Comparison of ENCODE assay signal across 1 cellular context in the genomic region with DNA sequence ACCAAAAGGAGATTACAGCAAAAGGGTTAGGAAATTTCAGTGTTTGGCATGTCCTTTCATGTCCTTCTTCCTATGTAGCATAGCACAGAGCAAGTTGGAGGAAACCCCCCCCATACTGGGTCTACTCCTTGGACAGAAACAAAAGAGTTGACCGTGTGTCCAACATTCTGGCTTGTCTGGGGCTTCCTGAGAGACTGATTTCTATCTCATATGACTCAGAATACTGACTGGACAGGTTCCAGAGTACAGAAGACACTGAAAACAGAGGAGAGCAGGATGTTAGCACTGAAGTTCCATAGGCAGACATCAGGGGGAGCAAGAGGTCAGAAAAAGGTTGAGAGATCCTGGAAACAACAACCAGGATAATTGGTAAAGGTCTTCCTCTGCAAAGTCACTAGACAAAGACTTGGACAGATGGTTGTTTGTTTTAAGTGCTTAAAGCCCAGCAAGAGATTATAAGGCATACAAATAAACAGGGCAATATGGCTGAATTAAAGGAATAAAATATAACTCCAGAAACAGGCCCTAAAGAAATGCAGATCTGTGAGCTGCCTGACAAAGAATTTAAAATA.
TF ChIP-seq lines count a peak whose summit lies in the region.

No MANE protein-coding gene starts in this region.

TF ChIP-seq in K562, 482 proteins besides CTCF, POLR2A, EP300 and RAD21 (continued from another document):
- TF ChIP-seq NFE2 (IDR thresholded peaks at IDR 0.05; ENCODE audit: low read depth) (peak; percentile 64), RFX1 (IDR thresholded peaks at IDR 0.05) (no peak), TBL1XR1 (IDR thresholded peaks at IDR 0.05; ENCODE audit: low read length in 2 of 2) (peak in 1 of 2 experiments; percentile 86; a peak in 2 of 4 replicates), MEIS2 (IDR thresholded peaks at IDR 0.05; ENCODE audit: partially characterized antibody) (peak; percentile 49), DPF2 (IDR thresholded peaks at IDR 0.05) (peak; percentile 96), HCFC1 (IDR thresholded peaks at IDR 0.05; ENCODE audit: low read depth, low read length) (peak; percentile 48; the same call in 1 of the 2 replicates), ARID1B (IDR thresholded peaks at IDR 0.05) (peak; percentile 88), BACH1 (tag; IDR thresholded peaks at IDR 0.05) (0 out of 2 replicates have a peak, but pooled peaks have one; percentile 33), ZFPM2 (CRISPR knock-in tag; IDR thresholded peaks at IDR 0.05) (0 out of 2 replicates have a peak, but pooled peaks have one; percentile 47), LARP7 (IDR thresholded peaks at IDR 0.05) (no peak), MAZ (CRISPR knock-in tag; conservative IDR thresholded peaks at IDR 0.05 in 1 of 2, IDR thresholded peaks at IDR 0.05 in 1 of 2) (peak; percentile 59 to 75; a peak in 3 of 4 replicates), FOS (IDR thresholded peaks at IDR 0.05; ENCODE audit: extremely low read depth, insufficient read length) (peak; percentile 38), ZSCAN32 (CRISPR knock-in tag; IDR thresholded peaks at IDR 0.05) (no peak), ZMIZ1 (IDR thresholded peaks at IDR 0.05; ENCODE audit: low read depth in 2 of 2, low read length in 2 of 2) (peak in 1 of 2 experiments; percentile 58; a peak in 1 of 4 replicates), ZNF77 (CRISPR knock-in tag; IDR thresholded peaks at IDR 0.05) (no peak), SMC3 (conservative IDR thresholded peaks at IDR 0.05; ENCODE audit: insufficient read depth, low read depth, low read length) (peak; percentile 85), MTF1 (CRISPR knock-in tag; IDR thresholded peaks at IDR 0.05; ENCODE audit: borderline replicate concordance) (no peak), EWSR1 (IDR thresholded peaks at IDR 0.05; ENCODE audit: borderline replicate concordance, low read depth, partially characterized antibody) (no peak), RB1 (IDR thresholded peaks at IDR 0.05; ENCODE audit: low read depth) (peak; percentile 16; the same call in 1 of the 2 replicates), MAFF (IDR thresholded peaks at IDR 0.05; ENCODE audit: low read length) (peak; percentile 53; the same call in 1 of the 2 replicates)
- TF ChIP-seq, protein P1, sequence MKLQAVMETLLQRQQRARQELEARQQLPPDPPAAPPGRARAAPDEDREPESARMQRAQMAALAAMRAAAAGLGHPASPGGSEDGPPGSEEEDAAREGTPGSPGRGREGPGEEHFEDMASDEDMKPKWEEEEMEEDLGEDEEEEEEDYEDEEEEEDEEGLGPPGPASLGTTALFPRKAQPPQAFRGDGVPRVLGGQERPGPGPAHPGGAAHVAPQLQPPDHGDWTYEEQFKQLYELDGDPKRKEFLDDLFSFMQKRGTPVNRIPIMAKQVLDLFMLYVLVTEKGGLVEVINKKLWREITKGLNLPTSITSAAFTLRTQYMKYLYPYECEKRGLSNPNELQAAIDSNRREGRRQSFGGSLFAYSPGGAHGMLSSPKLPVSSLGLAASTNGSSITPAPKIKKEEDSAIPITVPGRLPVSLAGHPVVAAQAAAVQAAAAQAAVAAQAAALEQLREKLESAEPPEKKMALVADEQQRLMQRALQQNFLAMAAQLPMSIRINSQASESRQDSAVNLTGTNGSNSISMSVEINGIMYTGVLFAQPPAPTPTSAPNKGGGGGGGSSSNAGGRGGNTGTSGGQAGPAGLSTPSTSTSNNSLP (IDR thresholded peaks at IDR 0.05; ENCODE audit: borderline replicate concordance, low read depth, low read length), result no peak
- TF ChIP-seq, protein P2, sequence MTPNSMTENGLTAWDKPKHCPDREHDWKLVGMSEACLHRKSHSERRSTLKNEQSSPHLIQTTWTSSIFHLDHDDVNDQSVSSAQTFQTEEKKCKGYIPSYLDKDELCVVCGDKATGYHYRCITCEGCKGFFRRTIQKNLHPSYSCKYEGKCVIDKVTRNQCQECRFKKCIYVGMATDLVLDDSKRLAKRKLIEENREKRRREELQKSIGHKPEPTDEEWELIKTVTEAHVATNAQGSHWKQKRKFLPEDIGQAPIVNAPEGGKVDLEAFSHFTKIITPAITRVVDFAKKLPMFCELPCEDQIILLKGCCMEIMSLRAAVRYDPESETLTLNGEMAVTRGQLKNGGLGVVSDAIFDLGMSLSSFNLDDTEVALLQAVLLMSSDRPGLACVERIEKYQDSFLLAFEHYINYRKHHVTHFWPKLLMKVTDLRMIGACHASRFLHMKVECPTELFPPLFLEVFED (CRISPR knock-in tag; conservative IDR thresholded peaks at IDR 0.05), result 0 out of 2 replicates have a peak, but pooled peaks have one; percentile 52
- TF ChIP-seq, protein P3, sequence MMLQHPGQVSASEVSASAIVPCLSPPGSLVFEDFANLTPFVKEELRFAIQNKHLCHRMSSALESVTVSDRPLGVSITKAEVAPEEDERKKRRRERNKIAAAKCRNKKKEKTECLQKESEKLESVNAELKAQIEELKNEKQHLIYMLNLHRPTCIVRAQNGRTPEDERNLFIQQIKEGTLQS (IDR thresholded peaks at IDR 0.05), result peak; percentile 87
- TF ChIP-seq, protein P3 (CRISPR knock-in tag; conservative IDR thresholded peaks at IDR 0.05), result peak; percentile 86; the same call in 1 of the 2 replicates
- TF ChIP-seq, protein P4, sequence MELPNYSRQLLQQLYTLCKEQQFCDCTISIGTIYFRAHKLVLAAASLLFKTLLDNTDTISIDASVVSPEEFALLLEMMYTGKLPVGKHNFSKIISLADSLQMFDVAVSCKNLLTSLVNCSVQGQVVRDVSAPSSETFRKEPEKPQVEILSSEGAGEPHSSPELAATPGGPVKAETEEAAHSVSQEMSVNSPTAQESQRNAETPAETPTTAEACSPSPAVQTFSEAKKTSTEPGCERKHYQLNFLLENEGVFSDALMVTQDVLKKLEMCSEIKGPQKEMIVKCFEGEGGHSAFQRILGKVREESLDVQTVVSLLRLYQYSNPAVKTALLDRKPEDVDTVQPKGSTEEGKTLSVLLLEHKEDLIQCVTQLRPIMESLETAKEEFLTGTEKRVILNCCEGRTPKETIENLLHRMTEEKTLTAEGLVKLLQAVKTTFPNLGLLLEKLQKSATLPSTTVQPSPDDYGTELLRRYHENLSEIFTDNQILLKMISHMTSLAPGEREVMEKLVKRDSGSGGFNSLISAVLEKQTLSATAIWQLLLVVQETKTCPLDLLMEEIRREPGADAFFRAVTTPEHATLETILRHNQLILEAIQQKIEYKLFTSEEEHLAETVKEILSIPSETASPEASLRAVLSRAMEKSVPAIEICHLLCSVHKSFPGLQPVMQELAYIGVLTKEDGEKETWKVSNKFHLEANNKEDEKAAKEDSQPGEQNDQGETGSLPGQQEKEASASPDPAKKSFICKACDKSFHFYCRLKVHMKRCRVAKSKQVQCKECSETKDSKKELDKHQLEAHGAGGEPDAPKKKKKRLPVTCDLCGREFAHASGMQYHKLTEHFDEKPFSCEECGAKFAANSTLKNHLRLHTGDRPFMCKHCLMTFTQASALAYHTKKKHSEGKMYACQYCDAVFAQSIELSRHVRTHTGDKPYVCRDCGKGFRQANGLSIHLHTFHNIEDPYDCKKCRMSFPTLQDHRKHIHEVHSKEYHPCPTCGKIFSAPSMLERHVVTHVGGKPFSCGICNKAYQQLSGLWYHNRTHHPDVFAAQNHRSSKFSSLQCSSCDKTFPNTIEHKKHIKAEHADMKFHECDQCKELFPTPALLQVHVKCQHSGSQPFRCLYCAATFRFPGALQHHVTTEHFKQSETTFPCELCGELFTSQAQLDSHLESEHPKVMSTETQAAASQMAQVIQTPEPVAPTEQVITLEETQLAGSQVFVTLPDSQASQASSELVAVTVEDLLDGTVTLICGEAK (IDR thresholded peaks at IDR 0.05), result 0 out of 2 replicates have a peak, but pooled peaks have one; percentile 17
- TF ChIP-seq, protein P4 (CRISPR knock-in tag; IDR thresholded peaks at IDR 0.05), result no peak
